In genomic region chr1:206000641-206001339, GRCh38 we compare ENCODE assay signal across 13 cellular contexts. TPM values are rescaled to one million over a fixed set of nuclear protein-coding genes. Genes with fewer than 3 reads are reported as not detected.
DNase-seq lines count a peak whose midpoint lies in the region; ATAC-seq and TF ChIP-seq lines count a peak whose summit lies in the region.
"Had no signal": no experiment of that assay in that cellular context is flagged by ENCODE, and none has a peak within 500 bp of the region (broad histone marks: within the 10 kb centered on the region; RNA-seq: fewer than 3 reads in every experiment).

No MANE protein-coding gene starts in this region.

- no peak overlapping the region for H2BK5ac ChIP-seq in mesenchymal stem cell (ENCODE audit: low read depth, low read length, poor library complexity, severe bottlenecking)

- peak overlapping the region; percentile 73 for H2BK15ac ChIP-seq in mesenchymal stem cell (ENCODE audit: low read depth, poor library complexity, severe bottlenecking)

- H3K4me1 ChIP-seq in mesenchymal stem cell (ENCODE audit: control insufficient read depth, insufficient read depth, low read depth, low read length) (peaks cover 24% of the 10 kb centered on the region), thyroid gland (peaks cover 31 to 44% of the 10 kb centered on the region in 2 donors)

- CTCF ChIA-PET in activated naive CD4-positive, alpha-beta T cell treated with anti-CD3 and anti-CD28 coated beads, Interleukin-2, amount 10 ng/mL, durations not matched to agents 7 days and 5 days (lab: Charles Lee): interaction anchor here (0.8 kb wide), 1 partner anchor 12 kb away, joined by 3 read pairs; no protein-coding TSS in a partner anchor

- H3K4ac ChIP-seq in mesenchymal stem cell (ENCODE audit: low read depth in 1 of 2, low read length in 2 of 2): peak overlapping the region in 1 of 2 experiments; percentile 17

- no peak overlapping the region for H2BK120ac ChIP-seq in mesenchymal stem cell (ENCODE audit: low read depth, low read length)

- H3K23ac ChIP-seq in mesenchymal stem cell (ENCODE audit: low read length in 2 of 2): peak overlapping the region in 1 of 2 experiments; percentile 17

- intact Hi-C loops in thyroid gland (cut with DNase I): no loop called here

- H3K27me3 ChIP-seq in mesenchymal stem cell (ENCODE audit: control insufficient read depth in 1 of 2, insufficient read depth in 1 of 2, low read length in 2 of 2): no peaks in the 10 kb centered on the region
- H3K27me3 ChIP-seq in thyroid gland: no peaks in the 10 kb centered on the region

- H4K91ac ChIP-seq in mesenchymal stem cell (ENCODE audit: low read length): no peak overlapping the region

- ATAC-seq in HG02610 (IDR thresholded peaks at IDR 0.05; ENCODE audit: unreplicated experiment) (no peak), HG03025 (IDR thresholded peaks at IDR 0.05; ENCODE audit: low FRiP score, unreplicated experiment) (no peak)
- ATAC-seq: GM12878 had no signal

- H2AK5ac ChIP-seq in mesenchymal stem cell (ENCODE audit: low read length, severe bottlenecking): peak overlapping the region; percentile 71

- H3K27ac ChIP-seq in mesenchymal stem cell (ENCODE audit: low read length, poor library complexity, severe bottlenecking) (peak overlapping the region; percentile 47), thyroid gland (peak overlapping the region in 2 of 3 donors; percentile 34 to 53)
- H3K27ac ChIP-seq: C4-2B had no signal

- no peak for TF ChIP-seq POLR2A in thyroid gland (IDR thresholded peaks at IDR 0.05)

- H4K8ac ChIP-seq in mesenchymal stem cell (ENCODE audit: low read length): peak overlapping the region; percentile 27

- peaks cover 7% of the 10 kb centered on the region for H3K9me3 Mint-ChIP-seq in activated naive CD4-positive, alpha-beta T cell treated with anti-CD3 and anti-CD28 coated beads, Interleukin-2, amount 10 ng/mL, durations not matched to agents 7 days and 5 days
- no peaks in the 10 kb centered on the region for H3K9me3 Mint-ChIP-seq in activated naive CD8-positive, alpha-beta T cell treated with anti-CD3 and anti-CD28 coated beads for 36 hours
- H3K9me3 Mint-ChIP-seq: central memory CD8-positive, alpha-beta T cell had no signal

- peak overlapping the region; percentile 72 for H3K9ac ChIP-seq in mesenchymal stem cell (ENCODE audit: low read length)

- H2AFZ ChIP-seq in mesenchymal stem cell (ENCODE audit: low read depth, low read length): no peak overlapping the region

- TF ChIP-seq CTCF in thyroid gland (IDR thresholded peaks at IDR 0.05): no peak
- TF ChIP-seq CTCF in GM10266 (IDR thresholded peaks at IDR 0.05; ENCODE audit: control insufficient read depth, insufficient read depth, low read depth, missing control alignments): no peak

- H3K18ac ChIP-seq in mesenchymal stem cell (ENCODE audit: low read depth in 1 of 2, low read length in 2 of 2): peak overlapping the region in 1 of 2 experiments; percentile 41

- H3K4me1 Mint-ChIP-seq in activated naive CD4-positive, alpha-beta T cell treated with anti-CD3 and anti-CD28 coated beads, Interleukin-2, amount 10 ng/mL, durations not matched to agents 7 days and 5 days: no peaks in the 10 kb centered on the region
- H3K4me1 Mint-ChIP-seq in activated naive CD8-positive, alpha-beta T cell treated with anti-CD3 and anti-CD28 coated beads for 36 hours: peaks cover 15% of the 10 kb centered on the region
- H3K4me1 Mint-ChIP-seq: central memory CD8-positive, alpha-beta T cell had no signal

- peak; percentile 6 for DNase-seq in activated naive CD4-positive, alpha-beta T cell treated with anti-CD3 and anti-CD28 coated beads, Interleukin-2, amount 10 ng/mL, durations not matched to agents 7 days and 5 days
- DNase-seq in activated naive CD4-positive, alpha-beta T cell (lab: John Stamatoyannopoulos, UW): no peak
- peak; percentile 14 for DNase-seq in activated naive CD8-positive, alpha-beta T cell treated with anti-CD3 and anti-CD28 coated beads for 36 hours
- DNase-seq in mesenchymal stem cell (no peak), thyroid gland (no peak), GM10266 (ENCODE audit: extremely low spot score) (no peak)
- DNase-seq: NCI-H1417 treated with DMSO at 0.1 percent for 48 hours had no signal

- H3K4me3 Mint-ChIP-seq in activated naive CD4-positive, alpha-beta T cell treated with anti-CD3 and anti-CD28 coated beads, Interleukin-2, amount 10 ng/mL, durations not matched to agents 7 days and 5 days: no peak overlapping the region
- H3K4me3 Mint-ChIP-seq in activated naive CD8-positive, alpha-beta T cell treated with anti-CD3 and anti-CD28 coated beads for 36 hours: no peak overlapping the region
- H3K4me3 Mint-ChIP-seq: central memory CD8-positive, alpha-beta T cell had no signal

- peak overlapping the region in 1 of 2 experiments; percentile 95 for H2BK12ac ChIP-seq in mesenchymal stem cell (ENCODE audit: low read length in 2 of 2)

- H3K79me1 ChIP-seq in mesenchymal stem cell (replicated peaks; ENCODE audit: low read length, poor library complexity, severe bottlenecking): no peaks in the 10 kb centered on the region

- 79% methylated on average over 7 of the region's 8 CpGs for whole genome bisulfite sequencing in mesenchymal stem cell
- 79 to 85% methylated on average over 8 of the region's 8 CpGs for WGBS in thyroid gland, 2 donors

- peak overlapping the region in 1 of 2 experiments; percentile 61 for H3K14ac ChIP-seq in mesenchymal stem cell (ENCODE audit: low read length in 2 of 2)

- no peak overlapping the region for H3K27ac Mint-ChIP-seq in activated naive CD4-positive, alpha-beta T cell treated with anti-CD3 and anti-CD28 coated beads, Interleukin-2, amount 10 ng/mL, durations not matched to agents 7 days and 5 days
- no peak overlapping the region for H3K27ac Mint-ChIP-seq in activated naive CD8-positive, alpha-beta T cell treated with anti-CD3 and anti-CD28 coated beads for 36 hours

- no peaks in the 10 kb centered on the region for H3K36me3 Mint-ChIP-seq in activated naive CD4-positive, alpha-beta T cell treated with anti-CD3 and anti-CD28 coated beads, Interleukin-2, amount 10 ng/mL, durations not matched to agents 7 days and 5 days
- no peaks in the 10 kb centered on the region for H3K36me3 Mint-ChIP-seq in activated naive CD8-positive, alpha-beta T cell treated with anti-CD3 and anti-CD28 coated beads for 36 hours

- H3K9me3 ChIP-seq in mesenchymal stem cell (ENCODE audit: control insufficient read depth, low read length) (no peaks in the 10 kb centered on the region), thyroid gland (no peaks in the 10 kb centered on the region)

- peaks cover 0 to 3% of the 10 kb centered on the region in 2 experiments for H3K36me3 ChIP-seq in mesenchymal stem cell (ENCODE audit: control insufficient read depth in 1 of 2, insufficient read depth in 2 of 2, low read depth in 1 of 2, low read length in 2 of 2)
- H3K36me3 ChIP-seq in thyroid gland: no peaks in the 10 kb centered on the region

- H3K4me3 ChIP-seq in mesenchymal stem cell (ENCODE audit: insufficient read depth in 1 of 2, low read depth in 1 of 2, low read length in 2 of 2) (peak overlapping the region in 1 of 2 experiments; percentile 37), thyroid gland (replicated peaks in 1 of 3) (no peak overlapping the region)
- H3K4me3 ChIP-seq: GM12878 had no signal

- no peak overlapping the region for H3K4me2 ChIP-seq in mesenchymal stem cell (ENCODE audit: low read length, poor library complexity, severe bottlenecking)

- H3K27me3 Mint-ChIP-seq in activated naive CD4-positive, alpha-beta T cell treated with anti-CD3 and anti-CD28 coated beads, Interleukin-2, amount 10 ng/mL, durations not matched to agents 7 days and 5 days: peaks cover 25% of the 10 kb centered on the region
- H3K27me3 Mint-ChIP-seq in activated naive CD8-positive, alpha-beta T cell treated with anti-CD3 and anti-CD28 coated beads for 36 hours: no peaks in the 10 kb centered on the region

RNA-seq across cellular contexts. Expression of gene RAB7B, which starts 2.4 kb away (rescaled TPM):
- total RNA-seq in activated naive CD8-positive, alpha-beta T cell treated with anti-CD3 and anti-CD28 coated beads for 36 hours: not detected
- 2.5 TPM for polyA plus RNA-seq in mesenchymal stem cell (2013, experiment 1 of 2)
- polyA plus RNA-seq in mesenchymal stem cell (2013, experiment 2 of 2): 2.5 TPM
- total RNA-seq in thyroid gland: 10 to 100 TPM in 2 of 4 donors, 1 to 10 TPM in 2; 4.8 to 12.6 (median 8.7) TPM
- total RNA-seq: GM12878, OCI-LY7 had no signal

RNA-seq across cellular contexts. Expression of gene CTSE, which starts 22.9 kb away (rescaled TPM):
- not detected for total RNA-seq in activated naive CD8-positive, alpha-beta T cell treated with anti-CD3 and anti-CD28 coated beads for 36 hours
- polyA plus RNA-seq in mesenchymal stem cell (2013, experiment 1 of 2): not detected
- not detected for polyA plus RNA-seq in mesenchymal stem cell (2013, experiment 2 of 2)
- 10 to 100 TPM in 3 of 4 donors, 1 to 10 TPM in 1; 3.6 to 38.2 (median 19.0) TPM for total RNA-seq in thyroid gland
- total RNA-seq: OCI-LY7 had no signal
- polyA plus RNA-seq: GM12878 had no signal

RNA-seq across cellular contexts. Expression of gene RHEX, which starts 52.2 kb away (rescaled TPM):
- not detected for total RNA-seq in activated naive CD8-positive, alpha-beta T cell treated with anti-CD3 and anti-CD28 coated beads for 36 hours
- polyA plus RNA-seq in mesenchymal stem cell (2013, experiment 1 of 2): not detected
- polyA plus RNA-seq in mesenchymal stem cell (2013, experiment 2 of 2): not detected
- total RNA-seq in thyroid gland: 1 to 10 TPM; 1.2 to 1.7 (median 1.6) TPM

RNA-seq across cellular contexts. Expression of gene SLC26A9, which starts 57.5 kb away (rescaled TPM):
- total RNA-seq in activated naive CD8-positive, alpha-beta T cell treated with anti-CD3 and anti-CD28 coated beads for 36 hours: not detected
- polyA plus RNA-seq in mesenchymal stem cell (2013, experiment 1 of 2): not detected
- not detected for polyA plus RNA-seq in mesenchymal stem cell (2013, experiment 2 of 2)
- total RNA-seq in thyroid gland: 1 to 10 TPM; 1.6 to 4.8 (median 3.3) TPM
- total RNA-seq: OCI-LY7 had no signal

Comparison
In these comparisons a context has a peak if more than half of its experiments do, and no peak if none do; other contexts are left out.
1. DNase-seq: peak in activated naive CD4-positive, alpha-beta T cell treated with anti-CD3 and anti-CD28 coated beads, Interleukin-2, amount 10 ng/mL, durations not matched to agents 7 days and 5 days (single experiment) and activated naive CD8-positive, alpha-beta T cell treated with anti-CD3 and anti-CD28 coated beads for 36 hours (single experiment); none in activated naive CD4-positive, alpha-beta T cell (0 of 4), mesenchymal stem cell (single experiment), thyroid gland (0 of 2) and GM10266 (single experiment).
2. RNA of gene RAB7B, which starts 2.4 kb away (total RNA-seq): 4.8 to 12.6 TPM in thyroid gland; not detected in activated naive CD8-positive, alpha-beta T cell treated with anti-CD3 and anti-CD28 coated beads for 36 hours; every median in the first group is over 4 times any median in the second.
3. RNA of gene CTSE, which starts 22.9 kb away (total RNA-seq): 3.6 to 38.2 TPM in thyroid gland; not detected in activated naive CD8-positive, alpha-beta T cell treated with anti-CD3 and anti-CD28 coated beads for 36 hours; every median in the first group is over 4 times any median in the second.